20 cellular contexts compared by ENCODE assay signal in genomic region chr6:48098923-48099322, GRCh38.
DNase-seq lines count a peak whose midpoint lies in the region; ATAC-seq and TF ChIP-seq lines count a peak whose summit lies in the region.
"Had no signal": no experiment of that assay in that cellular context is flagged by ENCODE, and none has a peak within 500 bp of the region (broad histone marks: within the 10 kb centered on the region; RNA-seq: fewer than 3 reads in every experiment).

No MANE protein-coding gene starts in this region.

- no peak for ATAC-seq in GM19351 (IDR thresholded peaks at IDR 0.05; ENCODE audit: unreplicated experiment)
- ATAC-seq: activated CD4-positive, CD25-positive, alpha-beta regulatory T cell treated with anti-CD3 and anti-CD28 coated beads, Interleukin-2, amount 50 U/mL, for 24 hours; activated T-helper 17 cell treated with anti-CD3 and anti-CD28 coated beads, Interleukin-2, amount 50 U/mL, for 72 hours; foreskin keratinocyte; stimulated activated naive CD8-positive, alpha-beta T cell treated with anti-CD3 and anti-CD28 coated beads, Interleukin-15, Interleukin-2, amounts not matched to agents 100 U/mL and 50 U/mL, for 24 hours had no signal

- no peak overlapping the region for H3K9ac ChIP-seq in adipocyte (ENCODE audit: low read length)

- H3K9me3 ChIP-seq in adipocyte (ENCODE audit: control insufficient read depth, low read length) = no peaks in the 10 kb centered on the region

- POLR2A ChIA-PET in HEK293T (lab: Yijun Ruan, JAX) = no interaction called here

- DNase-seq in DMS53 (lab: John Stamatoyannopoulos, UW) (peak; percentile 20), DMS53 treated with DMSO at 0.1 percent for 48 hours (lab: John Stamatoyannopoulos, UW; ENCODE audit: unreplicated experiment) (no peak), NCI-H146 treated with DMSO at 0.1 percent for 48 hours (lab: John Stamatoyannopoulos, UW; ENCODE audit: unreplicated experiment) (peak; percentile 32), adipocyte (ENCODE audit: low read depth) (peak; percentile 30), medulla oblongata (ENCODE audit: extremely low spot score) (peak; percentile 28), HEK293T (ENCODE audit: extremely low spot score) (no peak), NCI-H524 (lab: John Stamatoyannopoulos, UW) (no peak)
- DNase-seq: cerebellar nuclear complex; endodermal cell; foreskin keratinocyte; kidney glomerular epithelial cell; midbrain; MM.1S; NCI-H2107; retina; SHP77 treated with DMSO at 0.1 percent for 48 hours; stimulated activated naive CD8-positive, alpha-beta T cell treated with anti-CD3 and anti-CD28 coated beads, Interleukin-15, Interleukin-2, amounts not matched to agents 100 U/mL and 50 U/mL, for 24 hours had no signal

- peaks cover 3% of the 10 kb centered on the region for H3K4me1 ChIP-seq in adipocyte (ENCODE audit: control insufficient read depth, insufficient read depth, low read length)

- no peaks in the 10 kb centered on the region for H3K27me3 ChIP-seq in adipocyte (replicated peaks; ENCODE audit: control insufficient read depth, insufficient read depth, low read length)
- H3K27me3 ChIP-seq: foreskin keratinocyte had no signal

- CTCF ChIA-PET in HEK293T (lab: Yijun Ruan, JAX) = no interaction called here

- H3K36me3 ChIP-seq in adipocyte (ENCODE audit: control insufficient read depth, insufficient read depth, low read length, severe bottlenecking) = no peaks in the 10 kb centered on the region

- no peak overlapping the region for H3K4me3 ChIP-seq in adipocyte (ENCODE audit: low read length)

TF ChIP-seq in HEK293T, 16 proteins besides CTCF, POLR2A, EP300 and RAD21:
- no peak for TF ChIP-seq LEF1 (IDR thresholded peaks at IDR 0.05; ENCODE audit: borderline replicate concordance)
- TF ChIP-seq SP1 (IDR thresholded peaks at IDR 0.05) = no peak
- no peak for TF ChIP-seq TARDBP (IDR thresholded peaks at IDR 0.05)
- no peak for TF ChIP-seq FOXM1 (IDR thresholded peaks at IDR 0.05; ENCODE audit: borderline replicate concordance)
- no peak for TF ChIP-seq ZNF384 (IDR thresholded peaks at IDR 0.05)
- no peak for TF ChIP-seq PKNOX1 (IDR thresholded peaks at IDR 0.05)
- no peak for TF ChIP-seq L3MBTL2 (conservative IDR thresholded peaks at IDR 0.05)
- no peak for TF ChIP-seq SUZ12 (IDR thresholded peaks at IDR 0.05)
- no peak for TF ChIP-seq HDGF (IDR thresholded peaks at IDR 0.05; ENCODE audit: borderline replicate concordance)
- TF ChIP-seq FOXA1 (IDR thresholded peaks at IDR 0.05) = no peak
- TF ChIP-seq FOXK2 (IDR thresholded peaks at IDR 0.05) = no peak
- TF ChIP-seq ARNT (IDR thresholded peaks at IDR 0.05) = no peak
- no peak for TF ChIP-seq CTBP1 (IDR thresholded peaks at IDR 0.05; ENCODE audit: borderline replicate concordance)
- TF ChIP-seq BHLHE40 (IDR thresholded peaks at IDR 0.05; ENCODE audit: borderline replicate concordance) = no peak
- no peak for TF ChIP-seq ELF4 (IDR thresholded peaks at IDR 0.05)
- no peak for TF ChIP-seq NFRKB (IDR thresholded peaks at IDR 0.05)

Comparison
In these comparisons a context has a peak if more than half of its experiments do, and no peak if none do; other contexts are left out.
1. DNase-seq: peak in DMS53 (single experiment), NCI-H146 treated with DMSO at 0.1 percent for 48 hours (single experiment), adipocyte (single experiment) and medulla oblongata (single experiment); none in DMS53 treated with DMSO at 0.1 percent for 48 hours (single experiment), HEK293T (single experiment) and NCI-H524 (0 of 2).